ENCODE assay signal across 16 cellular contexts in genomic region chr16:56811602-56812001, GRCh38. TPM values are rescaled to one million over a fixed set of nuclear protein-coding genes. Genes with fewer than 3 reads are reported as not detected.
"Had no signal": no experiment of that assay in that cellular context is flagged by ENCODE, and none has a peak within 500 bp of the region (broad histone marks: within the 10 kb centered on the region; RNA-seq: fewer than 3 reads in every experiment).

No MANE protein-coding gene starts in this region.

RNA-seq across cellular contexts. Expression of gene SLC12A3, which starts 53.4 kb away (rescaled TPM):
- total RNA-seq: activated CD4-positive, alpha-beta memory T cell treated with anti-CD3 and anti-CD28 coated beads for 36 hours; activated CD4-positive, alpha-beta T cell treated with anti-CD3 and anti-CD28 coated beads, Interleukin-2, amount 10 ng/mL, durations not matched to agents 24 days and 14 days; activated CD8-positive, alpha-beta memory T cell treated with anti-CD3 and anti-CD28 coated beads for 36 hours; activated CD8-positive, alpha-beta T cell treated with anti-CD3 and anti-CD28 coated beads for 36 hours; activated naive CD4-positive, alpha-beta T cell treated with anti-CD3 and anti-CD28 coated beads for 36 hours; activated naive CD4-positive, alpha-beta T cell treated with anti-CD3 and anti-CD28 coated beads, Interleukin-2, amount 50 U/mL, for 72 hours; activated T-cell treated with anti-CD3 and anti-CD28 coated beads, Interleukin-2, amount 50 U/mL, for 4 hours; activated T-cell treated with anti-CD3 and anti-CD28 coated beads, Interleukin-2, amount 50 U/mL, for 72 hours; activated T-helper 1 cell treated with anti-CD3 and anti-CD28 coated beads, Interleukin-12 subunit alpha, Interleukin-12 subunit beta, Interleukin-2, Interleukin-4 antibody, amounts not matched to agents 30 ng/mL and 10 ng/mL and 1 ng/mL, durations not matched to agents 14 hours and 24 hours and 36 hours; activated T-helper 17 cell treated with anti-CD3 and anti-CD28 coated beads, Interleukin-2, amount 50 U/mL, for 72 hours; adrenal gland; aorta; body of pancreas; breast epithelium; cardiac septum; cerebellum had no signal
- polyA plus RNA-seq: aorta had no signal
